8 cellular contexts compared by ENCODE assay signal in genomic region chr12:44930972-44931600, GRCh38. TPM values are rescaled to one million over a fixed set of nuclear protein-coding genes. Genes with fewer than 3 reads are reported as not detected.
DNase-seq lines count a peak whose midpoint lies in the region; TF ChIP-seq lines count a peak whose summit lies in the region.

No MANE protein-coding gene starts in this region.

- no peak overlapping the region for H3K4me3 ChIP-seq in SK-N-MC
- no peak overlapping the region for H3K4me3 ChIP-seq in effector memory CD4-positive, alpha-beta T cell (ENCODE audit: insufficient read depth, low read depth, low read length, poor library complexity, severe bottlenecking)
- H3K4me3 ChIP-seq in ovary, result no peak overlapping the region

- peaks cover 0 to 1% (median 0%) of the 10 kb centered on the region in 3 donors for H3K27me3 Mint-ChIP-seq in CD14-positive monocyte (ENCODE audit: low read depth in 3 of 3)

- H3K36me3 ChIP-seq in SK-N-MC (ENCODE audit: insufficient read depth, low read length), result no peaks in the 10 kb centered on the region
- H3K36me3 ChIP-seq in effector memory CD4-positive, alpha-beta T cell (ENCODE audit: control insufficient read depth, insufficient read depth, low read length), result no peaks in the 10 kb centered on the region
- no peaks in the 10 kb centered on the region for H3K36me3 ChIP-seq in ovary

- no peak overlapping the region for H3K27ac Mint-ChIP-seq in CD14-positive monocyte

- no peaks in the 10 kb centered on the region for H3K4me1 Mint-ChIP-seq in CD14-positive monocyte

- no peak for TF ChIP-seq POLR2A in ovary (IDR thresholded peaks at IDR 0.05)

- H3K4me1 ChIP-seq in effector memory CD4-positive, alpha-beta T cell (ENCODE audit: control insufficient read depth, insufficient read depth, low read length, poor library complexity, severe bottlenecking), result no peaks in the 10 kb centered on the region
- no peaks in the 10 kb centered on the region for H3K4me1 ChIP-seq in ovary (ENCODE audit: insufficient read depth)

- H3K36me3 Mint-ChIP-seq in CD14-positive monocyte, result no peaks in the 10 kb centered on the region

- H3K9me3 ChIP-seq in SK-N-MC (ENCODE audit: low read depth, low read length) (no peaks in the 10 kb centered on the region), ovary (no peaks in the 10 kb centered on the region)
- no peaks in the 10 kb centered on the region for H3K9me3 ChIP-seq in effector memory CD4-positive, alpha-beta T cell (ENCODE audit: control insufficient read depth, low read length)

- H3K4me3 Mint-ChIP-seq in CD14-positive monocyte, result no peak overlapping the region

- TF ChIP-seq CTCF in CD14-positive monocyte (IDR thresholded peaks at IDR 0.05) (peak; percentile 76), GM20000 (IDR thresholded peaks at IDR 0.05; ENCODE audit: extremely low read depth, missing control alignments) (no peak), ovary (IDR thresholded peaks at IDR 0.05) (no peak)

- no peaks in the 10 kb centered on the region for H3K9me3 Mint-ChIP-seq in CD14-positive monocyte

- no peaks in the 10 kb centered on the region for H3K27me3 ChIP-seq in effector memory CD4-positive, alpha-beta T cell (replicated peaks; ENCODE audit: control insufficient read depth, insufficient read depth, low read length, poor library complexity, severe bottlenecking)
- H3K27me3 ChIP-seq in ovary, result no peaks in the 10 kb centered on the region

- 26 to 35% (median 31%) methylated on average over 4 of the region's 4 CpGs for WGBS in ovary, 3 donors

- intact Hi-C loops in CD14-positive monocyte (cut with micrococcal nuclease) (no loop called here), ovary (cut with DNase I) (no loop called here)

- peak overlapping the region; percentile 47 for H3K9ac ChIP-seq in SK-N-MC (ENCODE audit: insufficient read length)

- H3K27ac ChIP-seq in SK-N-MC, result peak overlapping the region; percentile 87
- H3K27ac ChIP-seq in effector memory CD4-positive, alpha-beta T cell (ENCODE audit: insufficient read depth, low read length, poor library complexity, severe bottlenecking), result no peak overlapping the region
- no peak overlapping the region for H3K27ac ChIP-seq in ovary

- no peak for TF ChIP-seq EP300 in ovary (IDR thresholded peaks at IDR 0.05)

- DNase-seq in CD14-positive monocyte (ENCODE audit: low spot score), result no peak
- peak; percentile 17 for DNase-seq in GM20000 (ENCODE audit: low spot score)
- peak; percentile 93 for DNase-seq in NCI-H1092 treated with DMSO at 0.1 percent for 48 hours (lab: John Stamatoyannopoulos, UW)
- peak; percentile 84 for DNase-seq in SK-N-MC (ENCODE audit: low read depth, low spot score)
- peak; percentile 50 for DNase-seq in fibroblast of gingiva (ENCODE audit: low read depth)
- DNase-seq in non-pigmented ciliary epithelial cell (ENCODE audit: low read depth), result peak; percentile 34
- DNase-seq in effector memory CD4-positive, alpha-beta T cell, result no peak
- DNase-seq in ovary, result no peak

RNA-seq across cellular contexts. Expression of gene NELL2, which starts 55.0 kb away (rescaled TPM):
- under 1 TPM; 0.39 to 0.98 TPM for polyA plus RNA-seq in CD14-positive monocyte
- 100 to 1,000 TPM in 1 of 7 donors, 1 to 10 TPM in 4, under 1 TPM in 2; 0.15 to 114 (median 1.6) TPM for total RNA-seq in ovary
- 1 to 10 TPM; 1.7 to 3.4 TPM for polyA plus RNA-seq in ovary

Comparison
In these comparisons a context has a peak if more than half of its experiments do, and no peak if none do; other contexts are left out.
1. DNase-seq: peak in GM20000 (single experiment), NCI-H1092 treated with DMSO at 0.1 percent for 48 hours (single experiment), SK-N-MC (single experiment), fibroblast of gingiva (single experiment) and non-pigmented ciliary epithelial cell (single experiment); none in CD14-positive monocyte (single experiment), effector memory CD4-positive, alpha-beta T cell (0 of 3) and ovary (0 of 5).